ENCODE assay signal across 9 cellular contexts in genomic region chr17:8124350-8125195, GRCh38. TPM values are rescaled to one million over a fixed set of nuclear protein-coding genes. Genes with fewer than 3 reads are reported as not detected.
DNase-seq lines count a peak whose midpoint lies in the region; ATAC-seq, FAIRE-seq and TF ChIP-seq lines count a peak whose summit lies in the region.
"Had no signal": no experiment of that assay in that cellular context is flagged by ENCODE, and none has a peak within 500 bp of the region (broad histone marks: within the 10 kb centered on the region; RNA-seq: fewer than 3 reads in every experiment).

No MANE protein-coding gene starts in this region.

- CTCF ChIA-PET in CD4-positive, alpha-beta T cell (lab: Charles Lee) = interaction anchor here (0.9 to 2.0 kb wide), 4 partner anchors 14 to 51 kb away, joined by 3 to 12 read pairs (median 4); no protein-coding TSS in a partner anchor

- peaks cover 48% of the 10 kb centered on the region for H3K27me3 Mint-ChIP-seq in CD4-positive, alpha-beta T cell
- peaks cover 35% of the 10 kb centered on the region for H3K27me3 Mint-ChIP-seq in activated T-cell treated with anti-CD3 and anti-CD28 coated beads, Interleukin-2, amount 50 U/mL, for 4 hours (ENCODE audit: low read depth)
- peaks cover 43% of the 10 kb centered on the region for H3K27me3 Mint-ChIP-seq in stimulated activated naive CD8-positive, alpha-beta T cell treated with anti-CD3 and anti-CD28 coated beads, Interleukin-15, Interleukin-2, amounts not matched to agents 100 ng/mL and 50 ng/mL, for 24 hours

- peak overlapping the region; percentile 91 for H3K4me3 Mint-ChIP-seq in CD4-positive, alpha-beta T cell
- H3K4me3 Mint-ChIP-seq in activated T-cell treated with anti-CD3 and anti-CD28 coated beads, Interleukin-2, amount 50 U/mL, for 4 hours = peak overlapping the region; percentile 87
- H3K4me3 Mint-ChIP-seq in stimulated activated naive CD8-positive, alpha-beta T cell treated with anti-CD3 and anti-CD28 coated beads, Interleukin-15, Interleukin-2, amounts not matched to agents 100 ng/mL and 50 ng/mL, for 24 hours = peak overlapping the region; percentile 91

- intact Hi-C loops in CD4-positive, alpha-beta T cell (cut with DNase I, micrococcal nuclease) = loop anchor here (2.0 to 5.0 kb wide), 5 partner anchors 14 to 173 kb away; partner anchors contain the start of genes CTC1 (in 1 of the 2), PFAS (in 1 of the 2), SLC25A35 (in 1 of the 2) and VAMP2 (in 1 of the 2)

- no peak overlapping the region for H3K27ac ChIP-seq in CD4-positive, alpha-beta T cell (ENCODE audit: low read depth, low read length)

- H3K36me3 Mint-ChIP-seq in CD4-positive, alpha-beta T cell (ENCODE audit: low read depth) = peaks cover 49% of the 10 kb centered on the region
- H3K36me3 Mint-ChIP-seq in activated T-cell treated with anti-CD3 and anti-CD28 coated beads, Interleukin-2, amount 50 U/mL, for 4 hours (ENCODE audit: insufficient read depth) = no peaks in the 10 kb centered on the region
- peaks cover 12% of the 10 kb centered on the region for H3K36me3 Mint-ChIP-seq in stimulated activated naive CD8-positive, alpha-beta T cell treated with anti-CD3 and anti-CD28 coated beads, Interleukin-15, Interleukin-2, amounts not matched to agents 100 ng/mL and 50 ng/mL, for 24 hours (ENCODE audit: low read depth)

- TF ChIP-seq CTCF in CD4-positive, alpha-beta T cell (IDR thresholded peaks at IDR 0.05) = no peak

- H3K27ac Mint-ChIP-seq in CD4-positive, alpha-beta T cell = peak overlapping the region; percentile 83
- peak overlapping the region; percentile 97 for H3K27ac Mint-ChIP-seq in stimulated activated naive CD8-positive, alpha-beta T cell treated with anti-CD3 and anti-CD28 coated beads, Interleukin-15, Interleukin-2, amounts not matched to agents 100 ng/mL and 50 ng/mL, for 24 hours

- TF ChIP-seq POLR2A in GM12892 (IDR thresholded peaks at IDR 0.05; ENCODE audit: low read depth, low read length) = no peak

- no peak for DNase-seq in CD4-positive, alpha-beta T cell
- DNase-seq in Jurkat, Clone E6-1 (ENCODE audit: low read depth, low spot score) = no peak
- DNase-seq in activated T-cell treated with anti-CD3 and anti-CD28 coated beads, Interleukin-2, amount 50 U/mL, for 4 hours = no peak
- DNase-seq in GM12892 (ENCODE audit: insufficient read length) (no peak), SKM-1 (lab: John Stamatoyannopoulos, UW; ENCODE audit: unreplicated experiment) (no peak)

- H3K9me3 ChIP-seq in CD4-positive, alpha-beta T cell (ENCODE audit: control insufficient read depth, low read length) = no peaks in the 10 kb centered on the region
- H3K9me3 ChIP-seq: mucosa of descending colon had no signal

- peaks cover 28% of the 10 kb centered on the region for H3K27me3 ChIP-seq in CD4-positive, alpha-beta T cell (ENCODE audit: control insufficient read depth, insufficient read depth, low read length)

- FAIRE-seq in GM12892 (lab: Jason Lieb, UNC) = no peak

- H3K9me3 Mint-ChIP-seq in CD4-positive, alpha-beta T cell = peaks cover 1% of the 10 kb centered on the region
- H3K9me3 Mint-ChIP-seq in activated T-cell treated with anti-CD3 and anti-CD28 coated beads, Interleukin-2, amount 50 U/mL, for 4 hours = no peaks in the 10 kb centered on the region
- H3K9me3 Mint-ChIP-seq in stimulated activated naive CD8-positive, alpha-beta T cell treated with anti-CD3 and anti-CD28 coated beads, Interleukin-15, Interleukin-2, amounts not matched to agents 100 ng/mL and 50 ng/mL, for 24 hours = no peaks in the 10 kb centered on the region

- POLR2A ChIA-PET in CD4-positive, alpha-beta T cell (lab: Charles Lee) = interaction anchor here (0.8 to 9.8 kb wide), 11 partner anchors 11 to 438 kb away, joined by 3 to 161 read pairs (median 8); partner anchors contain the start of genes BORCS6, CTC1 and TP53

- ATAC-seq in CD4-positive, alpha-beta T cell (ENCODE audit: poor library complexity) = no peak
- no peak for ATAC-seq in activated T-cell treated with anti-CD3 and anti-CD28 coated beads, Interleukin-2, amount 50 U/mL, for 4 hours
- no peak for ATAC-seq in GM21526 (IDR thresholded peaks at IDR 0.05; ENCODE audit: low FRiP score, unreplicated experiment)

- peak overlapping the region; percentile 83 for H3K4me3 ChIP-seq in Jurkat, Clone E6-1 (ENCODE audit: low read length)
- H3K4me3 ChIP-seq in iPS-11a (ENCODE audit: low read depth, low read length) = peak overlapping the region; percentile 35
- H3K4me3 ChIP-seq: mucosa of descending colon had no signal

- H3K4me1 Mint-ChIP-seq in CD4-positive, alpha-beta T cell (ENCODE audit: low read depth) = peaks cover 65% of the 10 kb centered on the region
- H3K4me1 Mint-ChIP-seq in activated T-cell treated with anti-CD3 and anti-CD28 coated beads, Interleukin-2, amount 50 U/mL, for 4 hours (ENCODE audit: low read depth) = peaks cover 58% of the 10 kb centered on the region
- peaks cover 66% of the 10 kb centered on the region for H3K4me1 Mint-ChIP-seq in stimulated activated naive CD8-positive, alpha-beta T cell treated with anti-CD3 and anti-CD28 coated beads, Interleukin-15, Interleukin-2, amounts not matched to agents 100 ng/mL and 50 ng/mL, for 24 hours (ENCODE audit: low read depth)

RNA-seq across cellular contexts. Expression of gene HES7, which starts 0.7 kb away (rescaled TPM):
- total RNA-seq in CD4-positive, alpha-beta T cell = under 1 TPM; 0.52 to 0.53 TPM
- polyA plus RNA-seq in Jurkat, Clone E6-1 (2012; ENCODE audit: insufficient read depth, insufficient read length) = 2.3 TPM
- 1 to 10 TPM; 1.2 to 1.7 (median 1.4) TPM for total RNA-seq in activated T-cell treated with anti-CD3 and anti-CD28 coated beads, Interleukin-2, amount 50 U/mL, for 4 hours
- 0.21 TPM for polyA plus RNA-seq in GM12892 (2012; ENCODE audit: missing spikeins)

RNA-seq across cellular contexts. Expression of gene ALOXE3, which starts 6.3 kb away (rescaled TPM):
- total RNA-seq in CD4-positive, alpha-beta T cell = under 1 TPM; 0.81 to 0.91 TPM
- polyA plus RNA-seq in Jurkat, Clone E6-1 (2012; ENCODE audit: insufficient read depth, insufficient read length) = 0.38 TPM
- total RNA-seq in activated T-cell treated with anti-CD3 and anti-CD28 coated beads, Interleukin-2, amount 50 U/mL, for 4 hours = not detected
- polyA plus RNA-seq in GM12892 (2012; ENCODE audit: missing spikeins) = not detected
- total RNA-seq: mucosa of descending colon had no signal

RNA-seq across cellular contexts. Expression of gene PER1, which starts 27.6 kb away (rescaled TPM):
- 1,000 to 10,000 TPM; 1,723 to 1,794 TPM for total RNA-seq in CD4-positive, alpha-beta T cell
- 27.8 TPM for polyA plus RNA-seq in Jurkat, Clone E6-1 (2012; ENCODE audit: insufficient read depth, insufficient read length)
- 10 to 100 TPM; 30.4 to 36.9 (median 36.7) TPM for total RNA-seq in activated T-cell treated with anti-CD3 and anti-CD28 coated beads, Interleukin-2, amount 50 U/mL, for 4 hours
- polyA plus RNA-seq in GM12892 (2012; ENCODE audit: missing spikeins) = 11.8 TPM

RNA-seq across cellular contexts. Expression of gene ALOX12B, which starts 37.1 kb away (rescaled TPM):
- under 1 TPM in 1 of 2 experiments, not detected in 1; 0.41 TPM for total RNA-seq in CD4-positive, alpha-beta T cell
- polyA plus RNA-seq in Jurkat, Clone E6-1 (2012; ENCODE audit: insufficient read depth, insufficient read length) = 1.7 TPM
- 1 to 10 TPM in 1 of 3 donors, under 1 TPM in 2; 0.81 to 1.6 (median 0.95) TPM for total RNA-seq in activated T-cell treated with anti-CD3 and anti-CD28 coated beads, Interleukin-2, amount 50 U/mL, for 4 hours
- polyA plus RNA-seq in GM12892 (2012; ENCODE audit: missing spikeins) = not detected

RNA-seq across cellular contexts. Expression of gene VAMP2, which starts 38.2 kb away (rescaled TPM):
- total RNA-seq in CD4-positive, alpha-beta T cell = 100 to 1,000 TPM; 351 to 366 TPM
- 42.6 TPM for polyA plus RNA-seq in Jurkat, Clone E6-1 (2012; ENCODE audit: insufficient read depth, insufficient read length)
- total RNA-seq in activated T-cell treated with anti-CD3 and anti-CD28 coated beads, Interleukin-2, amount 50 U/mL, for 4 hours = 10 to 100 TPM; 49.6 to 67.5 (median 59.7) TPM
- 32.1 TPM for polyA plus RNA-seq in GM12892 (2012; ENCODE audit: missing spikeins)

Comparison
In these comparisons a context has a peak if more than half of its experiments do, and no peak if none do; other contexts are left out.
1. RNA of gene PER1, which starts 27.6 kb away (total RNA-seq): 1,723 to 1,794 TPM in CD4-positive, alpha-beta T cell; 30.4 to 36.9 TPM in activated T-cell treated with anti-CD3 and anti-CD28 coated beads, Interleukin-2, amount 50 U/mL, for 4 hours; every median in the first group is over 10 times any median in the second.
2. Peak in every context shown above with its lines, with median percentiles within 50 percentile points of each other: H3K4me3 Mint-ChIP-seq.